ENCODE assay signal across 1 cellular context in the genomic region with DNA sequence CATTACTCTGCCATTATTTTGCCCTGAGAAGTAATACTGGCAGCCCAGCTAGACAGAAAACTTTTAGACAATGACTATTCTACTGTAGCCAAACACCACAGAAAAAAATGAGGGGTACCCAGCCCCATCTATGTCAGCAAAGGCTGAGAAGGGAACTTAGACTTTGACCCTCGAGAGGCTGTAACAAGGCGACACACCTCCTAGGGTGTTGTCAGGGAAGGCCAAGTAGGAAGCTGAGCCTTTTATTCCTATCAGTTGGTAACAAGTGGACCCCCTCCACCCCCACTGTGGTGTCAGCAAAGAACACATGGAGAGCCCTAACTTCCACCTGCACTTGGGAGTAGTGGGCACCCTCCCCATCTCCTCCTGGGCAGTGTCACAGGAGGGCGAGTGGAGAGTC.
TF ChIP-seq lines count a peak whose summit lies in the region.

No MANE protein-coding gene starts in this region.

TF ChIP-seq in H1, 55 proteins besides CTCF, POLR2A, EP300 and RAD21:
- TF ChIP-seq CBX5 (IDR thresholded peaks at IDR 0.05; ENCODE audit: low read depth, low read length) (no peak), SUZ12 (IDR thresholded peaks at IDR 0.05; ENCODE audit: low read length) (no peak)
